Comparison of ENCODE assay signal across 9 cellular contexts in genomic region chr1:27364696-27365371, GRCh38. TPM values are rescaled to one million over a fixed set of nuclear protein-coding genes. Genes with fewer than 3 reads are reported as not detected.
A peak's percentile ranks its signal among the peaks of the same experiment; 100 is the strongest.
DNase-seq lines count a peak whose midpoint lies in the region; ATAC-seq and TF ChIP-seq lines count a peak whose summit lies in the region.
"Had no signal": no experiment of that assay in that cellular context is flagged by ENCODE, and none has a peak within 500 bp of the region (broad histone marks: within the 10 kb centered on the region; RNA-seq: fewer than 3 reads in every experiment).

No MANE protein-coding gene starts in this region.

- DNase-seq in activated T-cell treated with anti-CD3 and anti-CD28 coated beads, Interleukin-2, amount 50 U/mL, for 4 hours = no peak
- DNase-seq in activated T-cell treated with anti-CD3 and anti-CD28 coated beads, Interleukin-2, amount 50 U/mL, for 48 hours = no peak
- no peak for DNase-seq in adipocyte (ENCODE audit: low read depth)
- no peak for DNase-seq in left lung
- DNase-seq in thoracic aorta (ENCODE audit: low spot score) = no peak
- DNase-seq in dedifferentiated amniotic fluid mesenchymal stem cell (ENCODE audit: extremely low spot score) = no peak
- DNase-seq in foreskin melanocyte = no peak

- H3K36me3 Mint-ChIP-seq in activated T-cell treated with anti-CD3 and anti-CD28 coated beads, Interleukin-2, amount 50 U/mL, for 4 hours (ENCODE audit: insufficient read depth) = no peaks in the 10 kb centered on the region

- intact Hi-C loops in left lung (cut with DNase I) = no loop called here

- peak overlapping the region; percentile 85 for H3K4me3 Mint-ChIP-seq in activated T-cell treated with anti-CD3 and anti-CD28 coated beads, Interleukin-2, amount 50 U/mL, for 4 hours

- H3K36me3 ChIP-seq in adipocyte (ENCODE audit: control insufficient read depth, insufficient read depth, low read length, severe bottlenecking) = peaks cover 37% of the 10 kb centered on the region
- H3K36me3 ChIP-seq in left lung = peaks cover 0 to 52% of the 10 kb centered on the region in 2 donors
- peaks cover 41% of the 10 kb centered on the region for H3K36me3 ChIP-seq in thoracic aorta

- H3K27ac ChIP-seq in left lung = peak overlapping the region; percentile 91 to 98
- H3K27ac ChIP-seq in thoracic aorta = peak overlapping the region; percentile 96 to 99

- H3K4me3 ChIP-seq in adipocyte (ENCODE audit: low read length) (peak overlapping the region; percentile 93), left lung (peak overlapping the region; percentile 24 to 74), thoracic aorta (peak overlapping the region; percentile 80)

- peak overlapping the region; percentile 95 for H3K9ac ChIP-seq in adipocyte (ENCODE audit: low read length)

- H3K27me3 ChIP-seq in adipocyte (replicated peaks; ENCODE audit: control insufficient read depth, insufficient read depth, low read length) = no peaks in the 10 kb centered on the region
- H3K27me3 ChIP-seq in left lung = peaks cover 0 to 7% of the 10 kb centered on the region in 2 donors
- no peaks in the 10 kb centered on the region for H3K27me3 ChIP-seq in thoracic aorta (replicated peaks; ENCODE audit: insufficient read depth)

- peaks cover 28% of the 10 kb centered on the region for H3K4me1 Mint-ChIP-seq in activated T-cell treated with anti-CD3 and anti-CD28 coated beads, Interleukin-2, amount 50 U/mL, for 4 hours (ENCODE audit: low read depth)

- H3K9me3 ChIP-seq in adipocyte (ENCODE audit: control insufficient read depth, low read length) (no peaks in the 10 kb centered on the region), left lung (no peaks in the 10 kb centered on the region), thoracic aorta (no peaks in the 10 kb centered on the region)

- H3K9me3 Mint-ChIP-seq in activated T-cell treated with anti-CD3 and anti-CD28 coated beads, Interleukin-2, amount 50 U/mL, for 4 hours = no peaks in the 10 kb centered on the region

- TF ChIP-seq CTCF in left lung (IDR thresholded peaks at IDR 0.05) = no peak
- TF ChIP-seq CTCF in thoracic aorta (IDR thresholded peaks at IDR 0.05) = no peak

- peaks cover 24% of the 10 kb centered on the region for H3K4me1 ChIP-seq in adipocyte (ENCODE audit: control insufficient read depth, insufficient read depth, low read length)
- H3K4me1 ChIP-seq in left lung = peaks cover 23 to 62% of the 10 kb centered on the region in 2 donors
- peaks cover 16 to 39% of the 10 kb centered on the region in 2 donors for H3K4me1 ChIP-seq in thoracic aorta (ENCODE audit: control insufficient read depth in 1 of 2, low read depth in 2 of 2)

- no peaks in the 10 kb centered on the region for H3K27me3 Mint-ChIP-seq in activated T-cell treated with anti-CD3 and anti-CD28 coated beads, Interleukin-2, amount 50 U/mL, for 4 hours (ENCODE audit: low read depth)

- ATAC-seq in activated T-cell treated with anti-CD3 and anti-CD28 coated beads, Interleukin-2, amount 50 U/mL, for 4 hours = peak in 1 of 2 donors; percentile 33
- no peak for ATAC-seq in left lung
- no peak for ATAC-seq in thoracic aorta (ENCODE audit: insufficient number of reproducible peaks, low FRiP score, low read depth)
- no peak for ATAC-seq in HG02870 (IDR thresholded peaks at IDR 0.05; ENCODE audit: unreplicated experiment)

RNA-seq across cellular contexts. Expression of gene MAP3K6, which starts 1.9 kb away (rescaled TPM):
- total RNA-seq in activated T-cell treated with anti-CD3 and anti-CD28 coated beads, Interleukin-2, amount 50 U/mL, for 4 hours = 1 to 10 TPM; 3.1 to 4.8 (median 3.5) TPM
- total RNA-seq in left lung (10 to 100 TPM; 81.7 to 83.3 TPM), thoracic aorta (10 to 100 TPM; 78.6 to 85.6 TPM)

RNA-seq across cellular contexts. Expression of gene FCN3, which starts 9.8 kb away (rescaled TPM):
- under 1 TPM in 2 of 3 donors, not detected in 1; 0.33 to 0.34 TPM for total RNA-seq in activated T-cell treated with anti-CD3 and anti-CD28 coated beads, Interleukin-2, amount 50 U/mL, for 4 hours
- total RNA-seq in left lung (100 to 1,000 TPM; 156 to 487 TPM), thoracic aorta (1 to 10 TPM; 3.5 to 4.5 TPM)
- total RNA-seq: T-helper 2 cell treated with Interferon-gamma antibody and Interleukin-4, amounts not matched to agents 100 ng/mL and 5 ng/mL, for 36 hours had no signal

RNA-seq across cellular contexts. Expression of gene CD164L2, which starts 18.3 kb away (rescaled TPM):
- not detected for total RNA-seq in activated T-cell treated with anti-CD3 and anti-CD28 coated beads, Interleukin-2, amount 50 U/mL, for 4 hours
- total RNA-seq in left lung (1 to 10 TPM; 4.0 to 5.9 TPM), thoracic aorta (not detected)
- total RNA-seq: T-helper 2 cell treated with Interferon-gamma antibody and Interleukin-4, amounts not matched to agents 100 ng/mL and 5 ng/mL, for 36 hours had no signal

RNA-seq across cellular contexts. Expression of gene SYTL1, which starts 23.0 kb away (rescaled TPM):
- total RNA-seq in activated T-cell treated with anti-CD3 and anti-CD28 coated beads, Interleukin-2, amount 50 U/mL, for 4 hours = 1 to 10 TPM; 5.9 to 6.8 (median 6.3) TPM
- 10 to 100 TPM; 41.4 to 44.1 TPM for total RNA-seq in left lung
- 1 to 10 TPM; 4.1 to 5.5 TPM for total RNA-seq in thoracic aorta

RNA-seq across cellular contexts. Expression of gene GPR3, which starts 27.6 kb away (rescaled TPM):
- total RNA-seq in activated T-cell treated with anti-CD3 and anti-CD28 coated beads, Interleukin-2, amount 50 U/mL, for 4 hours = 1 to 10 TPM; 2.7 to 4.9 (median 3.4) TPM
- under 1 TPM; 0.16 to 0.29 TPM for total RNA-seq in left lung
- not detected for total RNA-seq in thoracic aorta

Comparison
In these comparisons a context has a peak if more than half of its experiments do, and no peak if none do; other contexts are left out.
1. RNA of gene MAP3K6, which starts 1.9 kb away (total RNA-seq): 78.6 to 85.6 TPM in thoracic aorta and 81.7 to 83.3 TPM in left lung; 3.1 to 4.8 TPM in activated T-cell treated with anti-CD3 and anti-CD28 coated beads, Interleukin-2, amount 50 U/mL, for 4 hours; every median in the first group is over 10 times any median in the second.
2. RNA of gene FCN3, which starts 9.8 kb away (total RNA-seq): 156 to 487 TPM in left lung; 3.5 to 4.5 TPM in thoracic aorta and 0.33 to 0.34 TPM in activated T-cell treated with anti-CD3 and anti-CD28 coated beads, Interleukin-2, amount 50 U/mL, for 4 hours; every median in the first group is over 10 times any median in the second.
3. RNA of gene CD164L2, which starts 18.3 kb away (total RNA-seq): 4.0 to 5.9 TPM in left lung; not detected in activated T-cell treated with anti-CD3 and anti-CD28 coated beads, Interleukin-2, amount 50 U/mL, for 4 hours and not detected in thoracic aorta; every median in the first group is over 4 times any median in the second.
4. Peak in every context shown above with its lines, with median percentiles within 50 percentile points of each other: H3K4me3 ChIP-seq.